12 cellular contexts compared by ENCODE assay signal in genomic region chr9:134413112-134413715, GRCh38.
DNase-seq lines count a peak whose midpoint lies in the region; TF ChIP-seq lines count a peak whose summit lies in the region.
"Had no signal": no experiment of that assay in that cellular context is flagged by ENCODE, and none has a peak within 500 bp of the region (broad histone marks: within the 10 kb centered on the region; RNA-seq: fewer than 3 reads in every experiment).

No MANE protein-coding gene starts in this region.

- no peaks in the 10 kb centered on the region for H3K9me2 ChIP-seq in SK-N-SH
- no peaks in the 10 kb centered on the region for H3K9me2 ChIP-seq in hepatocyte (replicated peaks; ENCODE audit: insufficient read depth)

- TF ChIP-seq EP300 in SK-N-SH (IDR thresholded peaks at IDR 0.05; ENCODE audit: borderline replicate concordance in 1 of 2, low read depth in 1 of 2, low read length in 1 of 2): no peak

- H3K27me3 ChIP-seq in SK-N-SH (ENCODE audit: insufficient read depth) (no peaks in the 10 kb centered on the region), hepatocyte (no peaks in the 10 kb centered on the region), endodermal cell (ENCODE audit: control insufficient read depth, insufficient read depth, low read length, poor library complexity, severe bottlenecking) (no peaks in the 10 kb centered on the region)

- H3F3A ChIP-seq in SK-N-SH (replicated peaks; ENCODE audit: insufficient read depth): peaks cover 4% of the 10 kb centered on the region

- TF ChIP-seq RAD21 in SK-N-SH (IDR thresholded peaks at IDR 0.05; ENCODE audit: low read length): no peak

- H4K20me1 ChIP-seq in SK-N-SH (ENCODE audit: insufficient read depth) (peaks cover 10% of the 10 kb centered on the region), hepatocyte (ENCODE audit: insufficient read depth, poor library complexity, severe bottlenecking) (peaks cover 73% of the 10 kb centered on the region)

- H3K4me1 ChIP-seq in SK-N-SH (ENCODE audit: control insufficient read depth in 1 of 2, insufficient read depth in 2 of 2, low read depth in 1 of 2, low read length in 1 of 2) (peaks cover 23 to 27% of the 10 kb centered on the region in 2 experiments; a peak in 3 of 4 replicates), hepatocyte (ENCODE audit: insufficient read depth) (peaks cover 32% of the 10 kb centered on the region), endodermal cell (ENCODE audit: control insufficient read depth, insufficient read depth, low read length) (no peaks in the 10 kb centered on the region)

- POLR2A ChIA-PET in SK-N-SH (lab: Yijun Ruan, JAX): interaction anchor here (0.6 kb wide), 1 partner anchor 75 kb away, joined by 3 read pairs; no protein-coding TSS in a partner anchor

- CTCF ChIA-PET in SK-N-SH (lab: Yijun Ruan, JAX): interaction anchor here (0.6 to 3.3 kb wide), 5 partner anchors 14 to 49 kb away, joined by 3 to 15 read pairs (median 6); no protein-coding TSS in a partner anchor

- H3K9ac ChIP-seq in SK-N-SH (peak overlapping the region; percentile 46; the same call in 1 of the 2 replicates), endodermal cell (ENCODE audit: extremely low read depth, low read length, poor library complexity, severe bottlenecking) (no peak overlapping the region)

- no peak overlapping the region; a peak in 1 of 4 replicates for H3K4me3 ChIP-seq in SK-N-SH (ENCODE audit: low read depth in 2 of 2, low read length in 1 of 2)
- H3K4me3 ChIP-seq in hepatocyte: no peak overlapping the region
- no peak overlapping the region for H3K4me3 ChIP-seq in skin epidermis
- H3K4me3 ChIP-seq in endodermal cell (ENCODE audit: low read length): no peak overlapping the region

- 97% methylated on average over 7 of the region's 13 CpGs for WGBS in SK-N-SH (ENCODE audit: low lambda C conversion rate)
- 86% methylated on average over 13 of the region's 13 CpGs for WGBS in hepatocyte (ENCODE audit: low lambda C conversion rate, missing lambda C conversion rate)
- 88 to 92% methylated on average over 6 to 13 of the region's 13 CpGs for WGBS in endodermal cell (ENCODE audit: insufficient coverage in 1 of 2, insufficient read length in 1 of 2), 2 experiments

- no peaks in the 10 kb centered on the region for H3K9me3 ChIP-seq in SK-N-SH
- no peaks in the 10 kb centered on the region for H3K9me3 ChIP-seq in hepatocyte (ENCODE audit: low read depth)
- H3K9me3 ChIP-seq in endodermal cell (ENCODE audit: control insufficient read depth, low read length): no peaks in the 10 kb centered on the region

- peak overlapping the region in 1 of 2 experiments; percentile 81; a peak in 2 of 4 replicates for H3K27ac ChIP-seq in SK-N-SH (ENCODE audit: low read depth in 2 of 2, low read length in 1 of 2)
- peak overlapping the region; percentile 71 for H3K27ac ChIP-seq in hepatocyte
- peak overlapping the region in 18 of 21 experiments; percentile 8 to 88 (median 65) for H3K27ac ChIP-seq in skin epidermis
- no peak overlapping the region for H3K27ac ChIP-seq in endodermal cell (ENCODE audit: low read depth, low read length)

- DNase-seq in HFFc6: no peak
- no peak for DNase-seq in SK-N-SH
- DNase-seq in hepatocyte (ENCODE audit: low spot score): no peak
- no peak for DNase-seq in SKM-1 treated with dmso at 0.1 percent for 144 hours (lab: John Stamatoyannopoulos, UW; ENCODE audit: unreplicated experiment)
- DNase-seq in amygdala (lab: John Stamatoyannopoulos, UW): no peak
- DNase-seq in endodermal cell: no peak
- no peak for DNase-seq in activated CD4-positive, CD25-positive, alpha-beta regulatory T cell treated with anti-CD3 and anti-CD28 coated beads, Interleukin-2, amount 50 U/mL, for 72 hours
- DNase-seq: midbrain; NCI-H524; stimulated activated CD4-positive, alpha-beta T cell treated with anti-CD3 and anti-CD28 coated beads, Interleukin-4, amount 100 ng/mL, for 4 hours; stimulated activated naive CD4-positive, alpha-beta T cell treated with Interleukin-2 at 50 U/mL for 16 hours had no signal

- H3K36me3 ChIP-seq in SK-N-SH (replicated peaks in 1 of 2; ENCODE audit: control insufficient read depth in 1 of 2, insufficient read depth in 2 of 2, low read length in 1 of 2): peaks cover 0 to 2% of the 10 kb centered on the region in 2 experiments
- H3K36me3 ChIP-seq in hepatocyte (replicated peaks; ENCODE audit: insufficient read depth, low read depth): no peaks in the 10 kb centered on the region
- peaks cover 6% of the 10 kb centered on the region for H3K36me3 ChIP-seq in endodermal cell (ENCODE audit: control insufficient read depth, insufficient read depth, low read length)

- H3K4me2 ChIP-seq in SK-N-SH (peak overlapping the region; percentile 73; the same call in 1 of the 2 replicates), hepatocyte (peak overlapping the region; percentile 22)

- H3K4me1 Mint-ChIP-seq in HFFc6 (ENCODE audit: low read depth) (peaks cover 14% of the 10 kb centered on the region), endodermal cell (no peaks in the 10 kb centered on the region)

- TF ChIP-seq CTCF in HFFc6 (IDR thresholded peaks at IDR 0.05) (no peak), SK-N-SH (IDR thresholded peaks at IDR 0.05) (no peak), hepatocyte (IDR thresholded peaks at IDR 0.05; ENCODE audit: poor library complexity) (no peak), endodermal cell (conservative IDR thresholded peaks at IDR 0.05) (no peak)

- H3K27ac Mint-ChIP-seq in HFFc6 (peak overlapping the region; percentile 47; the same call in 1 of the 2 replicates), endodermal cell (no peak overlapping the region)

- H3K4me3 Mint-ChIP-seq in HFFc6 (no peak overlapping the region), endodermal cell (no peak overlapping the region)

- no peaks in the 10 kb centered on the region for H3K9me3 Mint-ChIP-seq in HFFc6
- no peaks in the 10 kb centered on the region for H3K9me3 Mint-ChIP-seq in endodermal cell

- H2AFZ ChIP-seq in SK-N-SH (ENCODE audit: low read depth): no peak overlapping the region
- no peak overlapping the region for H2AFZ ChIP-seq in hepatocyte

- peaks cover 5% of the 10 kb centered on the region; the same call in 1 of the 2 replicates for H3K27me3 Mint-ChIP-seq in HFFc6 (ENCODE audit: insufficient read depth)
- H3K27me3 Mint-ChIP-seq in endodermal cell (ENCODE audit: insufficient read depth): no peaks in the 10 kb centered on the region

- H3K36me3 Mint-ChIP-seq in HFFc6 (ENCODE audit: low read depth) (no peaks in the 10 kb centered on the region), endodermal cell (ENCODE audit: low read depth) (peaks cover 17% of the 10 kb centered on the region)

- no peaks in the 10 kb centered on the region; the same call in 1 of the 2 replicates for H3K79me2 ChIP-seq in SK-N-SH (ENCODE audit: insufficient read depth)
- peaks cover 25% of the 10 kb centered on the region for H3K79me2 ChIP-seq in hepatocyte

TF ChIP-seq in SK-N-SH, 30 proteins besides CTCF, POLR2A, EP300 and RAD21:
- no peak for TF ChIP-seq IRF3 (IDR thresholded peaks at IDR 0.05; ENCODE audit: low read depth, low read length)
- no peak for TF ChIP-seq MEF2A (IDR thresholded peaks at IDR 0.05; ENCODE audit: borderline replicate concordance, low read depth)
- TF ChIP-seq ZBTB33 (IDR thresholded peaks at IDR 0.05; ENCODE audit: borderline replicate concordance, low read depth): no peak
- no peak for TF ChIP-seq ELF1 (IDR thresholded peaks at IDR 0.05)
- TF ChIP-seq RCOR1 (IDR thresholded peaks at IDR 0.05; ENCODE audit: low read length): no peak
- no peak for TF ChIP-seq TCF12 (IDR thresholded peaks at IDR 0.05)
TF ChIP-seq in SK-N-SH: peak in this region for 0.
